1 cellular context compared by ENCODE assay signal in the genomic region with DNA sequence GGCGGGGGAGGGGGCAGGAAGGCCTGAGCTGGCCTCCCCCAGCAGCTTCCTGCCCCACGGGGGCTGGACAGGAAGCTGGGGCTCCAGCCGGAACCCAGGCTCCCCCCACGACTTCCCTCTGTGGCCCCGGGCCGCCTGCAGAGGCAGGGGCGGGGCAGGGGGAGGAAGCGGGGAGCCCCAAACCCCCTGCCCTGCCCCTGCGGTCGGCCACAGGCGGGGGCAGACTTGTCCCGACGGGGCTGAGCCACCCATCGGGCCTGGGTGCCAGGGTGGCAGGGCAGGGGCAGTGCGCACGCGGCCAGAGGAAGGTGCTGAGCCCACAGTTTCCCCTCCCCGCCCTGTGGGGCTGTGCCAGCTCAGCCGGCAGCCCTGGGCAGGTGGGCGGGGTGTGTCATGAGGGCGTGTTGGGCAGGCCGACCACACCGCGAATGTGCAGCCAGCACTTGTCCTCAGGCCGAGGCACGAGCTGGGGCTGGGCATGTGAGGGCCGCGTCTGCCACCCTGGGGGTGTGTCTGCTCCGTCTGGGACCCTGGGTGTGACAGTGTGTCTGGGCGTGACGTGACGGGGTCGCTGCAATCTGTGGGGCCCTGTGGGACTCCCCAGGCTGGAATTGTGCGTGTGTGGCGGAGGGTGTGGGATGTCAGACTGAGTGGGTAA.
TF ChIP-seq lines count a peak whose summit lies in the region.

No MANE protein-coding gene starts in this region.

TF ChIP-seq in SK-N-SH, 30 proteins besides CTCF, POLR2A, EP300 and RAD21 (continued from another document):
- TF ChIP-seq, protein P1, sequence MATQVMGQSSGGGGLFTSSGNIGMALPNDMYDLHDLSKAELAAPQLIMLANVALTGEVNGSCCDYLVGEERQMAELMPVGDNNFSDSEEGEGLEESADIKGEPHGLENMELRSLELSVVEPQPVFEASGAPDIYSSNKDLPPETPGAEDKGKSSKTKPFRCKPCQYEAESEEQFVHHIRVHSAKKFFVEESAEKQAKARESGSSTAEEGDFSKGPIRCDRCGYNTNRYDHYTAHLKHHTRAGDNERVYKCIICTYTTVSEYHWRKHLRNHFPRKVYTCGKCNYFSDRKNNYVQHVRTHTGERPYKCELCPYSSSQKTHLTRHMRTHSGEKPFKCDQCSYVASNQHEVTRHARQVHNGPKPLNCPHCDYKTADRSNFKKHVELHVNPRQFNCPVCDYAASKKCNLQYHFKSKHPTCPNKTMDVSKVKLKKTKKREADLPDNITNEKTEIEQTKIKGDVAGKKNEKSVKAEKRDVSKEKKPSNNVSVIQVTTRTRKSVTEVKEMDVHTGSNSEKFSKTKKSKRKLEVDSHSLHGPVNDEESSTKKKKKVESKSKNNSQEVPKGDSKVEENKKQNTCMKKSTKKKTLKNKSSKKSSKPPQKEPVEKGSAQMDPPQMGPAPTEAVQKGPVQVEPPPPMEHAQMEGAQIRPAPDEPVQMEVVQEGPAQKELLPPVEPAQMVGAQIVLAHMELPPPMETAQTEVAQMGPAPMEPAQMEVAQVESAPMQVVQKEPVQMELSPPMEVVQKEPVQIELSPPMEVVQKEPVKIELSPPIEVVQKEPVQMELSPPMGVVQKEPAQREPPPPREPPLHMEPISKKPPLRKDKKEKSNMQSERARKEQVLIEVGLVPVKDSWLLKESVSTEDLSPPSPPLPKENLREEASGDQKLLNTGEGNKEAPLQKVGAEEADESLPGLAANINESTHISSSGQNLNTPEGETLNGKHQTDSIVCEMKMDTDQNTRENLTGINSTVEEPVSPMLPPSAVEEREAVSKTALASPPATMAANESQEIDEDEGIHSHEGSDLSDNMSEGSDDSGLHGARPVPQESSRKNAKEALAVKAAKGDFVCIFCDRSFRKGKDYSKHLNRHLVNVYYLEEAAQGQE (IDR thresholded peaks at IDR 0.05; ENCODE audit: low read depth, low read length): no peak
- no peak for TF ChIP-seq YY1 (IDR thresholded peaks at IDR 0.05; ENCODE audit: low read depth)
- TF ChIP-seq, protein P2, sequence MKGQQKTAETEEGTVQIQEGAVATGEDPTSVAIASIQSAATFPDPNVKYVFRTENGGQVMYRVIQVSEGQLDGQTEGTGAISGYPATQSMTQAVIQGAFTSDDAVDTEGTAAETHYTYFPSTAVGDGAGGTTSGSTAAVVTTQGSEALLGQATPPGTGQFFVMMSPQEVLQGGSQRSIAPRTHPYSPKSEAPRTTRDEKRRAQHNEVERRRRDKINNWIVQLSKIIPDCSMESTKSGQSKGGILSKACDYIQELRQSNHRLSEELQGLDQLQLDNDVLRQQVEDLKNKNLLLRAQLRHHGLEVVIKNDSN (IDR thresholded peaks at IDR 0.05; ENCODE audit: borderline replicate concordance, low read depth): no peak
- no peak for TF ChIP-seq ELF1 (IDR thresholded peaks at IDR 0.05)
- TF ChIP-seq, protein P3, sequence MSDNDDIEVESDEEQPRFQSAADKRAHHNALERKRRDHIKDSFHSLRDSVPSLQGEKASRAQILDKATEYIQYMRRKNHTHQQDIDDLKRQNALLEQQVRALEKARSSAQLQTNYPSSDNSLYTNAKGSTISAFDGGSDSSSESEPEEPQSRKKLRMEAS (IDR thresholded peaks at IDR 0.05; ENCODE audit: low read depth): no peak
- no peak for TF ChIP-seq RFX5 (IDR thresholded peaks at IDR 0.05; ENCODE audit: low read length)
- no peak for TF ChIP-seq NRF1 (IDR thresholded peaks at IDR 0.05; ENCODE audit: low read depth, low read length)
